Comparison of ENCODE assay signal across 10 cellular contexts in genomic region chr13:48570225-48570828, GRCh38. TPM values are rescaled to one million over a fixed set of nuclear protein-coding genes. Genes with fewer than 3 reads are reported as not detected.
A peak's percentile ranks its signal among the peaks of the same experiment; 100 is the strongest.
DNase-seq lines count a peak whose midpoint lies in the region; ATAC-seq and TF ChIP-seq lines count a peak whose summit lies in the region.
"Had no signal": no experiment of that assay in that cellular context is flagged by ENCODE, and none has a peak within 500 bp of the region (broad histone marks: within the 10 kb centered on the region; RNA-seq: fewer than 3 reads in every experiment).

No MANE protein-coding gene starts in this region.

- TF ChIP-seq CTCF in natural killer cell (IDR thresholded peaks at IDR 0.05) (no peak), upper lobe of right lung (IDR thresholded peaks at IDR 0.05) (no peak)

- no peaks in the 10 kb centered on the region for H3K36me3 ChIP-seq in upper lobe of right lung

- intact Hi-C loops in natural killer cell (cut with micrococcal nuclease), result no loop called here
- intact Hi-C loops in upper lobe of right lung (cut with DNase I), result no loop called here

- peaks cover 58% of the 10 kb centered on the region for H3K4me1 ChIP-seq in upper lobe of right lung

- no peaks in the 10 kb centered on the region for H3K9me3 ChIP-seq in upper lobe of right lung

- no peak overlapping the region for H3K4me3 ChIP-seq in upper lobe of right lung

- H3K27me3 Mint-ChIP-seq in effector memory CD8-positive, alpha-beta T cell, result peaks cover 0 to 5% of the 10 kb centered on the region in 2 donors
- H3K27me3 Mint-ChIP-seq in natural killer cell (ENCODE audit: low read depth in 2 of 2), result peaks cover 7 to 14% of the 10 kb centered on the region in 2 donors

- peak overlapping the region; percentile 38 to 50 for H3K4me3 Mint-ChIP-seq in effector memory CD8-positive, alpha-beta T cell
- peak overlapping the region; percentile 25 for H3K4me3 Mint-ChIP-seq in natural killer cell

- peak overlapping the region; percentile 84 for H3K27ac ChIP-seq in upper lobe of right lung

- H3K27ac Mint-ChIP-seq in effector memory CD8-positive, alpha-beta T cell, result peak overlapping the region in 1 of 2 donors; percentile 63
- H3K27ac Mint-ChIP-seq in natural killer cell, result peak overlapping the region in 1 of 2 donors; percentile 30

- H3K4me1 Mint-ChIP-seq in effector memory CD8-positive, alpha-beta T cell (ENCODE audit: low read depth in 2 of 2), result peaks cover 23 to 38% of the 10 kb centered on the region in 2 donors
- peaks cover 40 to 43% of the 10 kb centered on the region in 2 donors for H3K4me1 Mint-ChIP-seq in natural killer cell

- H3K27me3 ChIP-seq in upper lobe of right lung, result no peaks in the 10 kb centered on the region

- no peaks in the 10 kb centered on the region for H3K9me3 Mint-ChIP-seq in effector memory CD8-positive, alpha-beta T cell
- H3K9me3 Mint-ChIP-seq in natural killer cell, result no peaks in the 10 kb centered on the region

- peaks cover 5% of the 10 kb centered on the region for H3K36me3 Mint-ChIP-seq in effector memory CD8-positive, alpha-beta T cell (ENCODE audit: insufficient read depth)
- H3K36me3 Mint-ChIP-seq in natural killer cell, result no peaks in the 10 kb centered on the region

- no peak for ATAC-seq in effector memory CD8-positive, alpha-beta T cell (replicated peaks)
- no peak for ATAC-seq in natural killer cell
- peak; percentile 79 for ATAC-seq in upper lobe of right lung
- no peak for ATAC-seq in HG03139 (IDR thresholded peaks at IDR 0.05; ENCODE audit: unreplicated experiment)

- DNase-seq in activated CD8-positive, alpha-beta memory T cell treated with anti-CD3 and anti-CD28 coated beads for 24 hours, result peak; percentile 50
- no peak for DNase-seq in activated CD8-positive, alpha-beta memory T cell treated with anti-CD3 and anti-CD28 coated beads, Interleukin-2, amount 50 U/mL, for 4 hours
- no peak for DNase-seq in effector memory CD8-positive, alpha-beta T cell
- DNase-seq in natural killer cell, result no peak
- no peak for DNase-seq in upper lobe of right lung
- no peak for DNase-seq in hepatic stellate cell (ENCODE audit: low spot score)
- DNase-seq in kidney tubule cell (ENCODE audit: low spot score), result no peak
- DNase-seq: hypothalamus, posterior cingulate gyrus had no signal

RNA-seq across cellular contexts. Expression of gene RCBTB2, which starts 37.4 kb away (rescaled TPM):
- total RNA-seq in natural killer cell (10 to 100 TPM; 21.9 to 27.1 (median 24.2) TPM), upper lobe of right lung (18.4 TPM)
